1 cellular context compared by ENCODE assay signal in the genomic region with DNA sequence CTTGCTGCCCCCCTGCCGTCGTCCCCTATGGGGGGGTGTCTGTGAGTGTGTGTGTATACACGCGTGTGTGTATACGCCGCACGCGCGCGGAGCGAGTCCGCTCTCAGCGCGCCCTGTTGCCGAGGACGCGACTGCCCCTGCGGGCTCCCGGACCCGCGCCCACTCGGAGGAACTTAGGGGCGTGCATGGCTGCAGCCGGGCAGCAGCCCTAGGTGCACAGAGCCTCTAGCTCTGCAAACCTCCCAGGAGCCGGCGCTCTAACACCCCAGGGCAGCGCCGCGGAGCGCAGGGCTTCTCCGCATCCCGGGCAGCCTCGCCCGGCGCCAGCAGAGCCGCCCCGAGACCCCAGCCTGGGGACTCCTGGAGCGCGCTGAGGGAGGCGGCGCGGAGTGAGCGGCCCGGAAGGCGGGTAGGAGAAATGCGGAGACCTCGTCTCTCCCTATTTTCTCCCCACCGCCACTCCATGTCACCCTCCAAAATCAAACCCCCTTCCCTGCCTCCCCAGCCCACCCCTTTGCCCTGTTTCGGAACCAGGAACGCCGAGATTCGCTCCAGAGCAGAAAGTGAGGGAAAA.
TF ChIP-seq lines count a peak whose summit lies in the region.

No MANE protein-coding gene starts in this region.

TF ChIP-seq in HCT116, 20 proteins besides CTCF, POLR2A, EP300 and RAD21 (continued from another document):
- TF ChIP-seq, protein P1, sequence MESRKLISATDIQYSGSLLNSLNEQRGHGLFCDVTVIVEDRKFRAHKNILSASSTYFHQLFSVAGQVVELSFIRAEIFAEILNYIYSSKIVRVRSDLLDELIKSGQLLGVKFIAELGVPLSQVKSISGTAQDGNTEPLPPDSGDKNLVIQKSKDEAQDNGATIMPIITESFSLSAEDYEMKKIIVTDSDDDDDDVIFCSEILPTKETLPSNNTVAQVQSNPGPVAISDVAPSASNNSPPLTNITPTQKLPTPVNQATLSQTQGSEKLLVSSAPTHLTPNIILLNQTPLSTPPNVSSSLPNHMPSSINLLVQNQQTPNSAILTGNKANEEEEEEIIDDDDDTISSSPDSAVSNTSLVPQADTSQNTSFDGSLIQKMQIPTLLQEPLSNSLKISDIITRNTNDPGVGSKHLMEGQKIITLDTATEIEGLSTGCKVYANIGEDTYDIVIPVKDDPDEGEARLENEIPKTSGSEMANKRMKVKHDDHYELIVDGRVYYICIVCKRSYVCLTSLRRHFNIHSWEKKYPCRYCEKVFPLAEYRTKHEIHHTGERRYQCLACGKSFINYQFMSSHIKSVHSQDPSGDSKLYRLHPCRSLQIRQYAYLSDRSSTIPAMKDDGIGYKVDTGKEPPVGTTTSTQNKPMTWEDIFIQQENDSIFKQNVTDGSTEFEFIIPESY (IDR thresholded peaks at IDR 0.05; ENCODE audit: extremely low read depth, insufficient replicate concordance, low read length), result no peak
- TF ChIP-seq ZNF274 (IDR thresholded peaks at IDR 0.05; ENCODE audit: low read depth, low read length) (no peak), FOSL1 (IDR thresholded peaks at IDR 0.05; ENCODE audit: low read depth) (no peak), SIN3A (IDR thresholded peaks at IDR 0.05; ENCODE audit: low read depth) (no peak), ZFX (IDR thresholded peaks at IDR 0.05) (no peak), EZH2 (IDR thresholded peaks at IDR 0.05) (no peak), YY1 (IDR thresholded peaks at IDR 0.05; ENCODE audit: extremely low read depth, insufficient replicate concordance, low read depth, low read length) (no peak), SRF (IDR thresholded peaks at IDR 0.05; ENCODE audit: low read depth) (no peak)
- TF ChIP-seq, protein P2, sequence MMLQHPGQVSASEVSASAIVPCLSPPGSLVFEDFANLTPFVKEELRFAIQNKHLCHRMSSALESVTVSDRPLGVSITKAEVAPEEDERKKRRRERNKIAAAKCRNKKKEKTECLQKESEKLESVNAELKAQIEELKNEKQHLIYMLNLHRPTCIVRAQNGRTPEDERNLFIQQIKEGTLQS (IDR thresholded peaks at IDR 0.05), result no peak
- TF ChIP-seq, protein P3, sequence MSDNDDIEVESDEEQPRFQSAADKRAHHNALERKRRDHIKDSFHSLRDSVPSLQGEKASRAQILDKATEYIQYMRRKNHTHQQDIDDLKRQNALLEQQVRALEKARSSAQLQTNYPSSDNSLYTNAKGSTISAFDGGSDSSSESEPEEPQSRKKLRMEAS (IDR thresholded peaks at IDR 0.05), result no peak
